Comparison of ENCODE assay signal across 11 cellular contexts in the genomic region with DNA sequence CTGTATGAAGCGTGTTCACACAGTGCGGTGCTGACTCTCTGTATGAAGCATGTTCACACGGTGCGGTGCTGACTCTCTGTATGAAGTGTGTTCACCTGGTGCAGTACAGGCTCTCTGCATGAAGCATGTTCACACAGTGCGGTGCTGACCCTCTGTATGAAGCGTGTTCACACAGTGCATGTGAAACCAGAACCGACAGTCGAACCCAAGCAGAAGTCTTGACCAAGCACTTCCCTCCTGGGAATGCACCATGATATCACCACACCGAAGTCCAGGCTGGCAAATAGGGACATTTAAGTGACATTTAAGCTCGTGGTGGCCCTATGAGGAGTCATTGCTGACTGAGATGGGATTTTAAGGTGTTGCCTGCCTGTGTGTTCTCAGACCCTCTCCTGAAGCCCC. TPM values are rescaled to one million over a fixed set of nuclear protein-coding genes. Genes with fewer than 3 reads are reported as not detected.
DNase-seq lines count a peak whose midpoint lies in the region; ATAC-seq, FAIRE-seq and TF ChIP-seq lines count a peak whose summit lies in the region.
"Had no signal": no experiment of that assay in that cellular context is flagged by ENCODE, and none has a peak within 500 bp of the region (broad histone marks: within the 10 kb centered on the region; RNA-seq: fewer than 3 reads in every experiment).

No MANE protein-coding gene starts in this region.

- H3K4me1 ChIP-seq in CD4-positive, alpha-beta memory T cell (ENCODE audit: insufficient read depth, low read length) = peaks cover 70% of the 10 kb centered on the region
- H3K4me1 ChIP-seq in HUES64 (ENCODE audit: insufficient read depth, low read length) = peaks cover 34% of the 10 kb centered on the region
- peaks cover 37% of the 10 kb centered on the region for H3K4me1 ChIP-seq in astrocyte (ENCODE audit: insufficient read depth, low read length)
- H3K4me1 ChIP-seq in neural progenitor cell = peaks cover 23% of the 10 kb centered on the region

- peaks cover 7% of the 10 kb centered on the region for H3F3A ChIP-seq in neural progenitor cell (ENCODE audit: low read depth)

- peaks cover 3 to 7% of the 10 kb centered on the region in 2 donors for H3K36me3 Mint-ChIP-seq in CD4-positive, alpha-beta memory T cell
- H3K36me3 Mint-ChIP-seq in astrocyte (ENCODE audit: low read depth, unreplicated experiment) (peaks cover 1% of the 10 kb centered on the region), neural progenitor cell (no peaks in the 10 kb centered on the region)

- H3K27me3 Mint-ChIP-seq in CD4-positive, alpha-beta memory T cell = no peaks in the 10 kb centered on the region
- H3K27me3 Mint-ChIP-seq in astrocyte (ENCODE audit: low read depth, unreplicated experiment) = no peaks in the 10 kb centered on the region
- H3K27me3 Mint-ChIP-seq in neural progenitor cell (ENCODE audit: insufficient read depth, low read depth) = no peaks in the 10 kb centered on the region

- H3K4me2 ChIP-seq in astrocyte (ENCODE audit: low read length) (no peak overlapping the region), neural progenitor cell (no peak overlapping the region)

- no peaks in the 10 kb centered on the region for H3K9me3 ChIP-seq in CD4-positive, alpha-beta memory T cell (ENCODE audit: control insufficient read depth in 1 of 2, low read length in 2 of 2)
- H3K9me3 ChIP-seq in HUES64 (ENCODE audit: insufficient read depth, low read depth, low read length) (no peaks in the 10 kb centered on the region), astrocyte (ENCODE audit: insufficient read depth, low read depth, low read length) (no peaks in the 10 kb centered on the region), neural progenitor cell (ENCODE audit: low read depth) (no peaks in the 10 kb centered on the region)
- H3K9me3 ChIP-seq: testis had no signal

- H3K36me3 ChIP-seq in CD4-positive, alpha-beta memory T cell (ENCODE audit: insufficient read depth, low read length) = no peaks in the 10 kb centered on the region
- H3K36me3 ChIP-seq in HUES64 (ENCODE audit: insufficient read depth, low read length) (no peaks in the 10 kb centered on the region), astrocyte (ENCODE audit: insufficient read depth, low read length) (no peaks in the 10 kb centered on the region), neural progenitor cell (no peaks in the 10 kb centered on the region)

- TF ChIP-seq CTCF in astrocyte (IDR thresholded peaks at IDR 0.05; ENCODE audit: insufficient read depth, low read depth, low read length) (no peak), neural progenitor cell (IDR thresholded peaks at IDR 0.05) (no peak)

- H3K9me3 Mint-ChIP-seq in CD4-positive, alpha-beta memory T cell = peaks cover 0 to 5% (median 0%) of the 10 kb centered on the region in 8 donors
- H3K9me3 Mint-ChIP-seq in astrocyte (ENCODE audit: unreplicated experiment) = no peaks in the 10 kb centered on the region
- H3K9me3 Mint-ChIP-seq in neural progenitor cell = no peaks in the 10 kb centered on the region

- H2AFZ ChIP-seq in astrocyte (ENCODE audit: low read depth, low read length) = no peak overlapping the region
- no peak overlapping the region for H2AFZ ChIP-seq in neural progenitor cell (replicated peaks)

- DNase-seq in CD4-positive, alpha-beta memory T cell = no peak
- DNase-seq in astrocyte (ENCODE audit: low read depth) (no peak), neural progenitor cell (ENCODE audit: low spot score) (no peak), head of caudate nucleus (no peak)
- DNase-seq: DMS 273 treated with DMSO at 0.1 percent for 48 hours, MM.1S, testis had no signal

- no peak overlapping the region for H3K4me3 ChIP-seq in CD4-positive, alpha-beta memory T cell (ENCODE audit: low read length in 2 of 2)
- H3K4me3 ChIP-seq in HUES64 (ENCODE audit: low read length) = no peak overlapping the region
- no peak overlapping the region for H3K4me3 ChIP-seq in astrocyte (ENCODE audit: insufficient read depth, low read depth, low read length)
- no peak overlapping the region for H3K4me3 ChIP-seq in neural progenitor cell
- H3K4me3 ChIP-seq: testis had no signal

- ATAC-seq in GM18505 (IDR thresholded peaks at IDR 0.05; ENCODE audit: unreplicated experiment) (no peak), HG02642 (IDR thresholded peaks at IDR 0.05; ENCODE audit: poor library complexity, unreplicated experiment) (no peak), GM21717 (IDR thresholded peaks at IDR 0.05; ENCODE audit: unreplicated experiment) (no peak)

- no peak for FAIRE-seq in astrocyte (lab: Jason Lieb, UNC)

- intact Hi-C loops in CD4-positive, alpha-beta memory T cell (cut with micrococcal nuclease) = no loop called here
- intact Hi-C loops in head of caudate nucleus (cut with DNase I) = no loop called here

- H3K4me1 Mint-ChIP-seq in CD4-positive, alpha-beta memory T cell = peaks cover 48 to 75% (median 61%) of the 10 kb centered on the region in 4 donors
- H3K4me1 Mint-ChIP-seq in astrocyte (ENCODE audit: low read depth, unreplicated experiment) = peaks cover 13% of the 10 kb centered on the region
- peaks cover 47% of the 10 kb centered on the region for H3K4me1 Mint-ChIP-seq in neural progenitor cell

- H3K27ac Mint-ChIP-seq in CD4-positive, alpha-beta memory T cell = peak overlapping the region; percentile 16 to 95 (median 80)
- H3K27ac Mint-ChIP-seq in astrocyte (ENCODE audit: unreplicated experiment) (no peak overlapping the region), neural progenitor cell (peak overlapping the region; percentile 81)

- H4K20me1 ChIP-seq in astrocyte (ENCODE audit: insufficient read depth, low read length) (no peaks in the 10 kb centered on the region), neural progenitor cell (ENCODE audit: low read depth) (no peaks in the 10 kb centered on the region)

- CTCF ChIA-PET in CD4-positive, alpha-beta memory T cell (lab: Charles Lee; ENCODE audit: partially characterized antibody) = interaction anchor here (1.4 to 2.5 kb wide), 2 partner anchors 10 to 50 kb away, joined by 6 to 10 read pairs; a partner anchor contains a TSS

- H3K4me3 Mint-ChIP-seq in CD4-positive, alpha-beta memory T cell = peak overlapping the region in 5 of 8 donors; percentile 25 to 53 (median 42)
- H3K4me3 Mint-ChIP-seq in astrocyte (ENCODE audit: unreplicated experiment) (no peak overlapping the region), neural progenitor cell (no peak overlapping the region)

- H3K9ac ChIP-seq in HUES64 (ENCODE audit: low read depth, low read length) = no peak overlapping the region
- H3K9ac ChIP-seq in astrocyte (ENCODE audit: low read length) = peak overlapping the region; percentile 80
- no peak overlapping the region for H3K9ac ChIP-seq in neural progenitor cell

- no peaks in the 10 kb centered on the region for H3K27me3 ChIP-seq in CD4-positive, alpha-beta memory T cell (ENCODE audit: insufficient read depth, low read length)
- H3K27me3 ChIP-seq in HUES64 (ENCODE audit: insufficient read depth, low read length) (no peaks in the 10 kb centered on the region), astrocyte (ENCODE audit: insufficient read depth, low read length) (no peaks in the 10 kb centered on the region), neural progenitor cell (no peaks in the 10 kb centered on the region)
- H3K27me3 ChIP-seq: testis had no signal

- 85% methylated on average over 10 of the region's 10 CpGs for WGBS in HUES64

- POLR2A ChIA-PET in CD4-positive, alpha-beta memory T cell (lab: Charles Lee; ENCODE audit: partially characterized antibody) = interaction anchor here (1.1 to 3.4 kb wide), 4 partner anchors 35 to 88 kb away, joined by 3 to 20 read pairs (median 3); no protein-coding TSS in a partner anchor

- H3K27ac ChIP-seq in CD4-positive, alpha-beta memory T cell (ENCODE audit: low read depth, low read length) = no peak overlapping the region
- H3K27ac ChIP-seq in HUES64 (ENCODE audit: low read depth, low read length) (peak overlapping the region; percentile 28; the same call in 1 of the 2 replicates), astrocyte (ENCODE audit: low read depth, low read length) (peak overlapping the region; percentile 92), neural progenitor cell (no peak overlapping the region)

- no peak for TF ChIP-seq POLR2A in GM18505 (IDR thresholded peaks at IDR 0.05; ENCODE audit: borderline replicate concordance, extremely low read depth, insufficient read depth, insufficient read length)

- H3K79me2 ChIP-seq in astrocyte (ENCODE audit: insufficient read depth, low read length) (no peaks in the 10 kb centered on the region), neural progenitor cell (ENCODE audit: low read depth) (no peaks in the 10 kb centered on the region)

RNA-seq across cellular contexts. Expression of a gene that starts 11.3 kb away (rescaled TPM):
- 10 to 100 TPM; 56.7 to 58.0 TPM for total RNA-seq in CD4-positive, alpha-beta memory T cell
- polyA plus RNA-seq in CD4-positive, alpha-beta memory T cell = 100 to 1,000 TPM; 126 to 159 TPM
- 11.4 TPM for polyA plus RNA-seq in HUES64 (2013, experiment 1 of 2)
- 13.8 TPM for polyA plus RNA-seq in HUES64 (2013, experiment 2 of 2)
- total RNA-seq in astrocyte (1.5 and 2.0 TPM in 2 replicates), neural progenitor cell (ENCODE audit: low replicate concordance) (9.4 and 14.5 TPM in 2 replicates)

RNA-seq across cellular contexts. Expression of a gene that starts 50.2 kb away (rescaled TPM):
- 10 to 100 TPM; 83.2 to 88.5 TPM for total RNA-seq in CD4-positive, alpha-beta memory T cell
- 10 to 100 TPM; 20.4 to 41.0 TPM for polyA plus RNA-seq in CD4-positive, alpha-beta memory T cell
- 39.0 TPM for polyA plus RNA-seq in HUES64 (2013, experiment 1 of 2)
- polyA plus RNA-seq in HUES64 (2013, experiment 2 of 2) = 34.7 TPM
- total RNA-seq in astrocyte = 2.1 and 6.0 TPM in 2 replicates
- 0.59 and 0.94 TPM in 2 replicates for total RNA-seq in neural progenitor cell (ENCODE audit: low replicate concordance)

Comparison
In these comparisons a context has a peak if more than half of its experiments do, and no peak if none do; other contexts are left out.
1. H3K27ac ChIP-seq: peak in HUES64 (single experiment) and astrocyte (single experiment); none in CD4-positive, alpha-beta memory T cell (single experiment) and neural progenitor cell (single experiment).
2. H3K4me3 Mint-ChIP-seq: peak in CD4-positive, alpha-beta memory T cell (5 of 8); none in astrocyte (single experiment) and neural progenitor cell (single experiment).
3. RNA of a gene that starts 50.2 kb away (total RNA-seq): 83.2 to 88.5 TPM in CD4-positive, alpha-beta memory T cell; 2.1 to 6.0 TPM in astrocyte and 0.59 to 0.94 TPM in neural progenitor cell; every median in the first group is over 10 times any median in the second.